In the genomic region with DNA sequence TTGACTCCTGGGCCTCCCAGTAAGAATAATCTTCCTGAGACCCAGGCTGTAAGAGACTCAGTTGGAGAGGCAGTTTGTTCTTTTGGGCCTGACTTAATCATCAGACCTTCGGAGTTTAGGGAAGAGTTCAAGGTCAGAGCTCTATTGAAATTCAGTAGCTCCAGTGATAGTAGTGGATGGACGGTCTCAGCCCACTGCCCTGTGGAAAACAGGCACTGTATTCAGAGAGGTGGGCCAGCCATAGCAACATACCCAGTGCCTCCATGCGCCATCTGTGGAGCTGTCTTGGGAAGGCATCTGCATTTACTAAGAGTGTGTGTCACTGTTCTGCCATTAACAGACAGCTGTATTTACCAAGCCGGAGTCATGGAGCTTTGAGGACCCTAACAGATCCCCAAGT, we compare ENCODE assay signal across 11 cellular contexts. TPM values are rescaled to one million over a fixed set of nuclear protein-coding genes. Genes with fewer than 3 reads are reported as not detected.
DNase-seq lines count a peak whose midpoint lies in the region; ATAC-seq and TF ChIP-seq lines count a peak whose summit lies in the region.
"Had no signal": no experiment of that assay in that cellular context is flagged by ENCODE, and none has a peak within 500 bp of the region (broad histone marks: within the 10 kb centered on the region; RNA-seq: fewer than 3 reads in every experiment).

No MANE protein-coding gene starts in this region.

- WGBS in mesenchymal stem cell: 94% methylated on average over 4 of the region's 4 CpGs

- no peak overlapping the region for H2BK15ac ChIP-seq in mesenchymal stem cell (ENCODE audit: low read depth, poor library complexity, severe bottlenecking)

- CTCF ChIA-PET in activated B cell treated with CpG ODN at 0.5 μM for 24 hours (lab: Charles Lee): interaction anchor here (0.7 kb wide), 1 partner anchor 57 kb away, joined by 3 read pairs; no protein-coding TSS in a partner anchor

- no peak overlapping the region for H3K23ac ChIP-seq in mesenchymal stem cell (ENCODE audit: low read length in 2 of 2)

- H2BK5ac ChIP-seq in mesenchymal stem cell (ENCODE audit: low read depth, low read length, poor library complexity, severe bottlenecking): no peak overlapping the region

- H3K36me3 ChIP-seq in mesenchymal stem cell (ENCODE audit: control insufficient read depth in 1 of 2, insufficient read depth in 2 of 2, low read depth in 1 of 2, low read length in 2 of 2) (peaks cover 27 to 33% of the 10 kb centered on the region in 2 experiments), SJCRH30 (peaks cover 27% of the 10 kb centered on the region)

- intact Hi-C loops in natural killer cell (cut with micrococcal nuclease) (no loop called here), activated B cell treated with CpG ODN at 0.5 μM for 24 hours (cut with micrococcal nuclease) (loop anchor here (5.0 kb wide), 1 partner anchor 123 kb away; no protein-coding TSS in a partner anchor)

- H3K9me3 ChIP-seq in mesenchymal stem cell (ENCODE audit: control insufficient read depth, low read length): no peaks in the 10 kb centered on the region
- no peaks in the 10 kb centered on the region for H3K9me3 ChIP-seq in SJCRH30 (replicated peaks)
- H3K9me3 ChIP-seq: stomach had no signal

- no peak for TF ChIP-seq CTCF in natural killer cell (IDR thresholded peaks at IDR 0.05)
- TF ChIP-seq CTCF in activated B cell treated with CpG ODN at 0.5 μM for 24 hours (IDR thresholded peaks at IDR 0.05): no peak

- H2BK12ac ChIP-seq in mesenchymal stem cell (ENCODE audit: low read length in 2 of 2): no peak overlapping the region

- no peak overlapping the region for H3K9ac ChIP-seq in mesenchymal stem cell (ENCODE audit: low read length)

- no peak overlapping the region for H4K8ac ChIP-seq in mesenchymal stem cell (ENCODE audit: low read length)

- POLR2A ChIA-PET in activated B cell treated with CpG ODN at 0.5 μM for 24 hours (lab: Charles Lee): interaction anchor here (0.6 to 1.0 kb wide), 4 partner anchors 10 to 98 kb away, joined by 3 to 6 read pairs (median 4); no protein-coding TSS in a partner anchor

- peaks cover 16% of the 10 kb centered on the region for H3K4me1 ChIP-seq in mesenchymal stem cell (ENCODE audit: control insufficient read depth, insufficient read depth, low read depth, low read length)
- H3K4me1 ChIP-seq in SJCRH30: no peaks in the 10 kb centered on the region; the same call in 1 of the 2 replicates

- H3K27ac Mint-ChIP-seq in natural killer cell (peak overlapping the region; percentile 42 to 51), activated B cell treated with CpG ODN at 0.5 μM for 24 hours (no peak overlapping the region)
- H3K27ac Mint-ChIP-seq in natural killer cell treated with Interleukin-12 subunit alpha and Interleukin-12 subunit beta and Interleukin-15 and Interleukin-18, amount 100 ng/mL, for 72 hours: no peak overlapping the region
- H3K27ac Mint-ChIP-seq: dendritic cell treated with granulocyte-macrophage colony-stimulating factor and Interleukin-4, amounts not matched to agents 40 ng/mL and 50 ng/mL, for 4 days had no signal

- H4K91ac ChIP-seq in mesenchymal stem cell (ENCODE audit: low read length): no peak overlapping the region

- no peak overlapping the region for H3K4me2 ChIP-seq in mesenchymal stem cell (ENCODE audit: low read length, poor library complexity, severe bottlenecking)

- H3K79me1 ChIP-seq in mesenchymal stem cell (replicated peaks; ENCODE audit: low read length, poor library complexity, severe bottlenecking): peaks cover 11% of the 10 kb centered on the region

- no peak for DNase-seq in natural killer cell
- DNase-seq in natural killer cell treated with Interleukin-12 subunit alpha and Interleukin-12 subunit beta and Interleukin-15 and Interleukin-18, amount 100 ng/mL, for 72 hours (ENCODE audit: low spot score): no peak
- DNase-seq in activated B cell treated with CpG ODN at 0.5 μM for 24 hours: no peak
- DNase-seq in mesenchymal stem cell: peak; percentile 27
- DNase-seq in SJCRH30: no peak
- DNase-seq in foreskin melanocyte: no peak
- no peak for DNase-seq in NCI-H1092 treated with DMSO at 0.1 percent for 48 hours (lab: John Stamatoyannopoulos, UW)
- DNase-seq: activated T-cell treated with anti-CD3 and anti-CD28 coated beads, Interleukin-2, amount 50 U/mL, for 48 hours; stomach had no signal

- peaks cover 6% of the 10 kb centered on the region for H3K36me3 Mint-ChIP-seq in natural killer cell
- H3K36me3 Mint-ChIP-seq in natural killer cell treated with Interleukin-12 subunit alpha and Interleukin-12 subunit beta and Interleukin-15 and Interleukin-18, amount 100 ng/mL, for 72 hours: peaks cover 4% of the 10 kb centered on the region
- H3K36me3 Mint-ChIP-seq in activated B cell treated with CpG ODN at 0.5 μM for 24 hours (ENCODE audit: low read depth): peaks cover 50% of the 10 kb centered on the region

- H3K18ac ChIP-seq in mesenchymal stem cell (ENCODE audit: low read depth in 1 of 2, low read length in 2 of 2): no peak overlapping the region

- no peak overlapping the region for H3K14ac ChIP-seq in mesenchymal stem cell (ENCODE audit: low read length in 2 of 2)

- H3K27ac ChIP-seq in mesenchymal stem cell (ENCODE audit: low read length, poor library complexity, severe bottlenecking) (no peak overlapping the region), SJCRH30 (no peak overlapping the region)

- H3K27me3 Mint-ChIP-seq in natural killer cell (ENCODE audit: low read depth in 2 of 2) (no peaks in the 10 kb centered on the region), activated B cell treated with CpG ODN at 0.5 μM for 24 hours (no peaks in the 10 kb centered on the region)
- no peaks in the 10 kb centered on the region for H3K27me3 Mint-ChIP-seq in natural killer cell treated with Interleukin-12 subunit alpha and Interleukin-12 subunit beta and Interleukin-15 and Interleukin-18, amount 100 ng/mL, for 72 hours

- H3K27me3 ChIP-seq in mesenchymal stem cell (ENCODE audit: control insufficient read depth in 1 of 2, insufficient read depth in 1 of 2, low read length in 2 of 2) (no peaks in the 10 kb centered on the region), SJCRH30 (no peaks in the 10 kb centered on the region)
- H3K27me3 ChIP-seq: stomach had no signal

- H2BK120ac ChIP-seq in mesenchymal stem cell (ENCODE audit: low read depth, low read length): no peak overlapping the region

- peaks cover 37 to 38% of the 10 kb centered on the region in 2 donors for H3K4me1 Mint-ChIP-seq in natural killer cell
- H3K4me1 Mint-ChIP-seq in natural killer cell treated with Interleukin-12 subunit alpha and Interleukin-12 subunit beta and Interleukin-15 and Interleukin-18, amount 100 ng/mL, for 72 hours (ENCODE audit: low read depth in 2 of 2): peaks cover 29 to 30% of the 10 kb centered on the region in 2 donors
- peaks cover 48% of the 10 kb centered on the region for H3K4me1 Mint-ChIP-seq in activated B cell treated with CpG ODN at 0.5 μM for 24 hours

- H3K4me3 ChIP-seq in mesenchymal stem cell (ENCODE audit: insufficient read depth in 1 of 2, low read depth in 1 of 2, low read length in 2 of 2): no peak overlapping the region
- no peak overlapping the region for H3K4me3 ChIP-seq in SJCRH30

- no peak overlapping the region for H2AFZ ChIP-seq in mesenchymal stem cell (ENCODE audit: low read depth, low read length)

- ATAC-seq in natural killer cell: no peak
- ATAC-seq in natural killer cell treated with Interleukin-12 subunit alpha and Interleukin-12 subunit beta and Interleukin-15 and Interleukin-18, amount 100 ng/mL, for 72 hours: no peak
- ATAC-seq in activated B cell treated with CpG ODN at 0.5 μM for 24 hours (ENCODE audit: low read depth): no peak
- ATAC-seq in GM21786 (IDR thresholded peaks at IDR 0.05; ENCODE audit: unreplicated experiment): no peak

- H3K9me3 Mint-ChIP-seq in natural killer cell: no peaks in the 10 kb centered on the region
- no peaks in the 10 kb centered on the region for H3K9me3 Mint-ChIP-seq in natural killer cell treated with Interleukin-12 subunit alpha and Interleukin-12 subunit beta and Interleukin-15 and Interleukin-18, amount 100 ng/mL, for 72 hours
- H3K9me3 Mint-ChIP-seq in activated B cell treated with CpG ODN at 0.5 μM for 24 hours: no peaks in the 10 kb centered on the region
- H3K9me3 Mint-ChIP-seq: dendritic cell treated with granulocyte-macrophage colony-stimulating factor and Interleukin-4, amounts not matched to agents 40 ng/mL and 50 ng/mL, for 4 days had no signal

- H3K4me3 Mint-ChIP-seq in natural killer cell (no peak overlapping the region), activated B cell treated with CpG ODN at 0.5 μM for 24 hours (peak overlapping the region; percentile 53)
- H3K4me3 Mint-ChIP-seq in natural killer cell treated with Interleukin-12 subunit alpha and Interleukin-12 subunit beta and Interleukin-15 and Interleukin-18, amount 100 ng/mL, for 72 hours: no peak overlapping the region
- H3K4me3 Mint-ChIP-seq: dendritic cell treated with granulocyte-macrophage colony-stimulating factor and Interleukin-4, amounts not matched to agents 40 ng/mL and 50 ng/mL, for 4 days had no signal

- no peak overlapping the region for H2AK5ac ChIP-seq in mesenchymal stem cell (ENCODE audit: low read length, severe bottlenecking)

- H3K4ac ChIP-seq in mesenchymal stem cell (ENCODE audit: low read depth in 1 of 2, low read length in 2 of 2): no peak overlapping the region

RNA-seq across cellular contexts. Expression of gene SMARCB1, which starts 2.9 kb away (rescaled TPM):
- total RNA-seq in natural killer cell (10 to 100 TPM; 56.3 to 76.9 (median 69.8) TPM), activated B cell treated with CpG ODN at 0.5 μM for 24 hours (156 and 161 TPM in 2 replicates)
- total RNA-seq in natural killer cell treated with Interleukin-12 subunit alpha and Interleukin-12 subunit beta and Interleukin-15 and Interleukin-18, amount 100 ng/mL, for 72 hours: 100 to 1,000 TPM in 1 of 2 donors, 10 to 100 TPM in 1; 70.5 to 105 TPM
- polyA plus RNA-seq in mesenchymal stem cell (2013, experiment 1 of 2): 68.2 TPM
- 67.4 TPM for polyA plus RNA-seq in mesenchymal stem cell (2013, experiment 2 of 2)
- total RNA-seq in SJCRH30 (2014; rRNA removed; shearing (Covaris generic)): 119 and 152 TPM in 2 replicates

RNA-seq across cellular contexts. Expression of gene MMP11, which starts 17.0 kb away (rescaled TPM):
- total RNA-seq in natural killer cell (1 to 10 TPM in 1 of 3 donors, under 1 TPM in 2; 0.71 to 1.7 (median 0.91) TPM), activated B cell treated with CpG ODN at 0.5 μM for 24 hours (3.6 TPM in 2 replicates)
- under 1 TPM in 1 of 2 donors, not detected in 1; 0.50 TPM for total RNA-seq in natural killer cell treated with Interleukin-12 subunit alpha and Interleukin-12 subunit beta and Interleukin-15 and Interleukin-18, amount 100 ng/mL, for 72 hours
- polyA plus RNA-seq in mesenchymal stem cell (2013, experiment 1 of 2): 24.7 TPM
- 25.1 TPM for polyA plus RNA-seq in mesenchymal stem cell (2013, experiment 2 of 2)
- 6.6 TPM in 2 replicates for total RNA-seq in SJCRH30 (2014; rRNA removed; shearing (Covaris generic))

RNA-seq across cellular contexts. Expression of gene CHCHD10, which starts 21.9 kb away (rescaled TPM):
- total RNA-seq in natural killer cell (10 to 100 TPM in 2 of 3 donors, 1 to 10 TPM in 1; 9.3 to 22.5 (median 13.8) TPM), activated B cell treated with CpG ODN at 0.5 μM for 24 hours (63.4 and 68.8 TPM in 2 replicates)
- total RNA-seq in natural killer cell treated with Interleukin-12 subunit alpha and Interleukin-12 subunit beta and Interleukin-15 and Interleukin-18, amount 100 ng/mL, for 72 hours: 100 to 1,000 TPM in 1 of 2 donors, 10 to 100 TPM in 1; 50.7 to 135 TPM
- polyA plus RNA-seq in mesenchymal stem cell (2013, experiment 1 of 2): 425 TPM
- 448 TPM for polyA plus RNA-seq in mesenchymal stem cell (2013, experiment 2 of 2)
- total RNA-seq in SJCRH30 (2014; rRNA removed; shearing (Covaris generic)): 10.9 and 14.1 TPM in 2 replicates

RNA-seq across cellular contexts. Expression of gene C22orf15, which starts 26.8 kb away (rescaled TPM):
- total RNA-seq in natural killer cell: not detected
- under 1 TPM; 0.83 to 0.86 TPM for total RNA-seq in natural killer cell treated with Interleukin-12 subunit alpha and Interleukin-12 subunit beta and Interleukin-15 and Interleukin-18, amount 100 ng/mL, for 72 hours
- total RNA-seq in activated B cell treated with CpG ODN at 0.5 μM for 24 hours: 0.31 and 0.37 TPM in 2 replicates
- 0.15 TPM for polyA plus RNA-seq in mesenchymal stem cell (2013, experiment 1 of 2)
- 0.26 TPM for polyA plus RNA-seq in mesenchymal stem cell (2013, experiment 2 of 2)
- not detected in 2 replicates for total RNA-seq in SJCRH30 (2014; rRNA removed; shearing (Covaris generic))
- total RNA-seq: stomach had no signal

RNA-seq across cellular contexts. Expression of gene VPREB3, which starts 35.4 kb away (rescaled TPM):
- not detected for total RNA-seq in natural killer cell
- total RNA-seq in natural killer cell treated with Interleukin-12 subunit alpha and Interleukin-12 subunit beta and Interleukin-15 and Interleukin-18, amount 100 ng/mL, for 72 hours: under 1 TPM in 1 of 2 donors, not detected in 1; 0.52 TPM
- 15.0 and 15.9 TPM in 2 replicates for total RNA-seq in activated B cell treated with CpG ODN at 0.5 μM for 24 hours
- polyA plus RNA-seq in mesenchymal stem cell (2013, experiment 1 of 2): 0.68 TPM
- polyA plus RNA-seq in mesenchymal stem cell (2013, experiment 2 of 2): 0.52 TPM
- total RNA-seq in SJCRH30 (2014; rRNA removed; shearing (Covaris generic)): 0.28 TPM in 1 of 2 replicates, not detected in the other
- total RNA-seq: stomach had no signal

Comparison
In these comparisons a context has a peak if more than half of its experiments do, and no peak if none do; other contexts are left out.
1. H3K27ac Mint-ChIP-seq: peak in natural killer cell (2 of 2); none in natural killer cell treated with Interleukin-12 subunit alpha and Interleukin-12 subunit beta and Interleukin-15 and Interleukin-18, amount 100 ng/mL, for 72 hours (0 of 2) and activated B cell treated with CpG ODN at 0.5 μM for 24 hours (single experiment).